Comparison of ENCODE assay signal across 31 cellular contexts in genomic region chr3:52032702-52033408, GRCh38. TPM values are rescaled to one million over a fixed set of nuclear protein-coding genes. Genes with fewer than 3 reads are reported as not detected.
DNase-seq lines count a peak whose midpoint lies in the region; ATAC-seq, FAIRE-seq and TF ChIP-seq lines count a peak whose summit lies in the region.
"Had no signal": no experiment of that assay in that cellular context is flagged by ENCODE, and none has a peak within 500 bp of the region (broad histone marks: within the 10 kb centered on the region; RNA-seq: fewer than 3 reads in every experiment).

No MANE protein-coding gene starts in this region.

- TF ChIP-seq POLR2A in HepG2 (IDR thresholded peaks at IDR 0.05; ENCODE audit: insufficient read depth in 1 of 2, low read depth in 2 of 2, low read length in 2 of 2) (no peak), right lobe of liver (IDR thresholded peaks at IDR 0.05) (no peak)

- no peaks in the 10 kb centered on the region for H3K9me3 ChIP-seq in HepG2 (ENCODE audit: low read length)
- no peaks in the 10 kb centered on the region for H3K9me3 ChIP-seq in right lobe of liver
- H3K9me3 ChIP-seq: gastroesophageal sphincter, thyroid gland, vagina had no signal

- TF ChIP-seq EP300 in HepG2 (IDR thresholded peaks at IDR 0.05; ENCODE audit: low read depth in 2 of 2, low read length in 2 of 2), result no peak
- no peak for TF ChIP-seq EP300 in HepG2 (CRISPR knock-in tag; IDR thresholded peaks at IDR 0.05; ENCODE audit: borderline replicate concordance)

- no peak overlapping the region for H3K4ac ChIP-seq in mesendoderm (ENCODE audit: low read depth, low read length)

- peak overlapping the region; percentile 78 for H3K4me2 ChIP-seq in HepG2 (ENCODE audit: low read depth, low read length)
- H3K4me2 ChIP-seq in mesendoderm (ENCODE audit: low read length), result no peak overlapping the region

- no peak overlapping the region for H2AK5ac ChIP-seq in mesendoderm (ENCODE audit: low read length)

- in situ Hi-C loops in HepG2 (cut with HindIII; ENCODE audit: extremely low pct_ligation_motif_present, low pct_unique_long_range_greater_than_20kb), result no loop called here

- no peak overlapping the region for H2AFZ ChIP-seq in HepG2 (ENCODE audit: low read length)

- H4K20me1 ChIP-seq in HepG2 (ENCODE audit: insufficient read depth, low read length), result no peaks in the 10 kb centered on the region

- H3K9ac ChIP-seq in HepG2 (ENCODE audit: insufficient read depth, low read depth, low read length) (peak overlapping the region; percentile 19; the same call in 1 of the 2 replicates), mesendoderm (ENCODE audit: low read length) (no peak overlapping the region)

- H3K4me1 ChIP-seq in HepG2 (ENCODE audit: insufficient read depth, low read length) (peaks cover 88% of the 10 kb centered on the region), right lobe of liver (peaks cover 0 to 6% (median 0%) of the 10 kb centered on the region in 4 donors), mesendoderm (ENCODE audit: control insufficient read depth, low read depth, low read length) (no peaks in the 10 kb centered on the region)
- H3K4me1 ChIP-seq: gastroesophageal sphincter had no signal

- H3K27me3 ChIP-seq in HepG2 (ENCODE audit: control insufficient read depth in 1 of 2, insufficient read depth in 2 of 2, low read length in 2 of 2), result 0 out of 5 replicates have a peak, but pooled peaks cover 0 to 1% of the 10 kb centered on the region in 2 experiments
- H3K27me3 ChIP-seq in right lobe of liver, result no peaks in the 10 kb centered on the region
- H3K27me3 ChIP-seq in mesendoderm (ENCODE audit: insufficient read depth, low read length, poor library complexity), result no peaks in the 10 kb centered on the region
- H3K27me3 ChIP-seq: brain microvascular endothelial cell, gastroesophageal sphincter, thyroid gland, vagina had no signal

- H3K4me3 ChIP-seq in HepG2 (replicated peaks in 1 of 3; ENCODE audit: insufficient read depth in 1 of 3, low read depth in 2 of 3, low read length in 3 of 3), result peak overlapping the region in 2 of 3 experiments; percentile 19 to 36; a peak in 2 of 6 replicates
- H3K4me3 ChIP-seq in right lobe of liver, result no peak overlapping the region
- H3K4me3 ChIP-seq in mesendoderm (ENCODE audit: low read length), result no peak overlapping the region
- H3K4me3 ChIP-seq: gastroesophageal sphincter, thyroid gland, vagina had no signal

- no peak overlapping the region for H4K8ac ChIP-seq in mesendoderm (ENCODE audit: low read depth, low read length)

- DNase-seq in HepG2 (ENCODE audit: low spot score) (no peak), right lobe of liver (no peak), mesendoderm (no peak), NCI-H2171 treated with DMSO at 0.1 percent for 48 hours (lab: John Stamatoyannopoulos, UW) (no peak)
- DNase-seq: ACHN; activated CD8-positive, alpha-beta memory T cell treated with anti-CD3 and anti-CD28 coated beads, Interleukin-2, amount 50 U/mL, for 48 hours; activated CD8-positive, alpha-beta T cell treated with anti-CD3 and anti-CD28 coated beads for 36 hours; activated naive CD4-positive, alpha-beta T cell treated with anti-CD3 and anti-CD28 coated beads, Interleukin-2, amount 50 U/mL, for 16 hours; brain microvascular endothelial cell; CD8-positive, alpha-beta memory T cell; effector CD4-positive, alpha-beta T cell; HCEC 1CT; immature natural killer cell; Kasumi-1; mesenchymal stem cell; NCI-H1417; NCI-H2081 treated with DMSO at 0.1 percent for 48 hours; NCI-H226; NCI-H774; RPMI8226; stimulated activated CD4-positive, alpha-beta T cell treated with anti-CD3 and anti-CD28 coated beads, Interleukin-12 subunit alpha, Interleukin-12 subunit beta, amount 100 ng/mL, for 4 hours; stimulated activated CD4-positive, alpha-beta T cell treated with anti-CD3 and anti-CD28 coated beads, Interleukin-2, amount 100 ng/mL, for 48 hours; stimulated activated naive CD8-positive, alpha-beta T cell treated with anti-CD3 and anti-CD28 coated beads, Interleukin-15, amount 100 ng/mL, for 72 hours had no signal

- FAIRE-seq in HepG2 (lab: Jason Lieb, UNC), result no peak
- FAIRE-seq: GM12892 had no signal

- no peak overlapping the region for H2BK5ac ChIP-seq in mesendoderm (ENCODE audit: low read length)

- H3K79me2 ChIP-seq in HepG2 (ENCODE audit: insufficient read depth, low read length) (no peaks in the 10 kb centered on the region), mesendoderm (ENCODE audit: control insufficient read depth, insufficient read depth, low read length) (no peaks in the 10 kb centered on the region)

- BruUV-seq in HepG2 (replicated peaks; lab: Mats Ljungman, UMichigan), result no TSS peak

- H4K5ac ChIP-seq in mesendoderm (ENCODE audit: low read length), result no peak overlapping the region

- no peak overlapping the region for H2BK120ac ChIP-seq in mesendoderm (ENCODE audit: low read depth, low read length)

- TF ChIP-seq CTCF in HepG2 (CRISPR knock-in tag; IDR thresholded peaks at IDR 0.05) (no peak), right lobe of liver (IDR thresholded peaks at IDR 0.05) (no peak)

- ATAC-seq in HepG2 (peak; percentile 49), right lobe of liver (no peak), GM19035 (IDR thresholded peaks at IDR 0.05; ENCODE audit: unreplicated experiment) (no peak), HG03135 (IDR thresholded peaks at IDR 0.05; ENCODE audit: unreplicated experiment) (no peak), HG03571 (IDR thresholded peaks at IDR 0.05; ENCODE audit: unreplicated experiment) (no peak)
- ATAC-seq: activated CD8-positive, alpha-beta T cell treated with anti-CD3 and anti-CD28 coated beads for 36 hours; gastroesophageal sphincter; stimulated activated naive CD8-positive, alpha-beta T cell treated with anti-CD3 and anti-CD28 coated beads, Interleukin-15, amount 100 ng/mL, for 72 hours had no signal

- WGBS in HepG2 (ENCODE audit: low lambda C conversion rate), result 13% methylated on average over 5 of the region's 11 CpGs
- 100% methylated on average over 1 of the region's 11 CpGs for WGBS in right lobe of liver (ENCODE audit: insufficient coverage, low coverage, low lambda C conversion rate, missing lambda C conversion rate)
- no CpG with 5 or more reads among the region's 11 CpGs for WGBS in mesendoderm (ENCODE audit: extremely low coverage, insufficient coverage, low lambda C conversion rate)

- no peak overlapping the region for H3K23ac ChIP-seq in mesendoderm (ENCODE audit: low read length)

- H3K27ac ChIP-seq in HepG2 (ENCODE audit: extremely low read length, insufficient read depth, low read length) (peak overlapping the region; percentile 16), right lobe of liver (no peak overlapping the region), cingulate gyrus (ENCODE audit: low read depth, low read length) (peak overlapping the region; percentile 89), mesendoderm (ENCODE audit: low read depth, low read length) (no peak overlapping the region)
- H3K27ac ChIP-seq: brain microvascular endothelial cell, gastroesophageal sphincter, thyroid gland, vagina had no signal

- H3K36me3 ChIP-seq in HepG2 (replicated peaks in 1 of 2; ENCODE audit: control insufficient read depth in 1 of 2, insufficient read depth in 2 of 2, low read length in 2 of 2), result no peaks in the 10 kb centered on the region
- H3K36me3 ChIP-seq in right lobe of liver, result no peaks in the 10 kb centered on the region
- H3K36me3 ChIP-seq in mesendoderm (ENCODE audit: control insufficient read depth, insufficient read depth, low read length), result no peaks in the 10 kb centered on the region
- H3K36me3 ChIP-seq: brain microvascular endothelial cell, gastroesophageal sphincter, thyroid gland, vagina had no signal

- no peaks in the 10 kb centered on the region for H3K79me1 ChIP-seq in mesendoderm (ENCODE audit: low read length)

- POLR2A ChIA-PET in HepG2 (lab: Yijun Ruan, JAX), result interaction anchor here (0.6 to 1.8 kb wide), 5 partner anchors 14 to 50 kb away, joined by 3 to 7 read pairs (median 4); partner anchors contain the start of genes ACY1 and RPL29

- no peak overlapping the region for H2BK15ac ChIP-seq in mesendoderm (replicated peaks; ENCODE audit: low read depth)

- TF ChIP-seq RAD21 in HepG2 (CRISPR knock-in tag; IDR thresholded peaks at IDR 0.05), result no peak

- H3K56ac ChIP-seq in mesendoderm (ENCODE audit: low read length), result peak overlapping the region; percentile 15

- intact Hi-C loops in HepG2 (cut with micrococcal nuclease; ENCODE audit: unreplicated experiment) (no loop called here), right lobe of liver (cut with DNase I) (no loop called here)

- H3K18ac ChIP-seq in mesendoderm (ENCODE audit: low read length), result no peak overlapping the region

- CTCF ChIA-PET in HepG2 (lab: Yijun Ruan, JAX; ENCODE audit: low intra/inter-chr PET ratio, low total read pairs), result no interaction called here

RNA-seq across cellular contexts. Expression of gene DUSP7, which starts 23.5 kb away (rescaled TPM):
- total RNA-seq in HepG2 (2016; rRNA removed; fragmentation: Illumina TruSeq; extraction: Trizol) (6.6 and 7.3 TPM in 2 replicates), right lobe of liver (1 to 10 TPM; 3.0 to 4.2 (median 3.5) TPM)
- total RNA-seq in HepG2 (2016; cell fraction: cytosol; rRNA removed; fragmentation: Illumina TruSeq; extraction: Trizol; ENCODE audit: low read depth), result 4.7 and 5.1 TPM in 2 replicates
- total RNA-seq in HepG2 (2016; cell fraction: insoluble cytoplasmic fraction; rRNA removed; fragmentation: Illumina TruSeq; extraction: Trizol), result 5.1 and 7.0 TPM in 2 replicates
- total RNA-seq in HepG2 (2016; cell fraction: membrane; rRNA removed; fragmentation: Illumina TruSeq; extraction: Trizol), result 14.7 and 15.2 TPM in 2 replicates
- total RNA-seq in HepG2 (2016; cell fraction: nucleus; rRNA removed; fragmentation: Illumina TruSeq; extraction: Trizol), result 4.6 and 4.7 TPM in 2 replicates
- 8.7 and 8.8 TPM in 2 replicates for polyA plus RNA-seq in HepG2 (2011; rRNA removed)
- polyA plus RNA-seq in HepG2 (2011; cell fraction: cytosol; rRNA removed), result 8.3 and 10.5 TPM in 2 replicates
- polyA plus RNA-seq in HepG2 (2011; cell fraction: nucleus; rRNA removed), result 5.7 and 6.3 TPM in 2 replicates
- 2.9 and 3.4 TPM in 2 replicates for polyA plus RNA-seq in HepG2 (2012)
- 7.5 and 8.7 TPM in 2 replicates for polyA plus RNA-seq in HepG2 (2016; cell fraction: cytosol; fragmentation: Illumina TruSeq; extraction: Trizol; ENCODE audit: low read depth)
- 9.3 and 11.6 TPM in 2 replicates for polyA plus RNA-seq in HepG2 (2016; cell fraction: insoluble cytoplasmic fraction; fragmentation: Illumina TruSeq; extraction: Trizol; ENCODE audit: low read depth)
- polyA plus RNA-seq in HepG2 (2016; cell fraction: membrane; fragmentation: Illumina TruSeq; extraction: Trizol; ENCODE audit: low read depth), result 15.7 and 19.4 TPM in 2 replicates
- 7.9 and 8.3 TPM in 2 replicates for polyA plus RNA-seq in HepG2 (2016; cell fraction: nucleus; fragmentation: Illumina TruSeq; extraction: Trizol; ENCODE audit: insufficient read depth, low read depth)
- polyA minus RNA-seq in HepG2 (2011; rRNA and poly(A)+ RNA removed; ENCODE audit: low replicate concordance), result 31.6 and 87.2 TPM in 2 replicates
- 8.1 and 9.1 TPM in 2 replicates for polyA minus RNA-seq in HepG2 (2011; cell fraction: cytosol; rRNA and poly(A)+ RNA removed)
- 4.6 and 5.6 TPM in 2 replicates for polyA minus RNA-seq in HepG2 (2011; cell fraction: nucleus; rRNA and poly(A)+ RNA removed)
- 13.1 TPM for polyA plus RNA-seq in mesendoderm (2013, experiment 1 of 2)
- polyA plus RNA-seq in mesendoderm (2013, experiment 2 of 2), result 13.9 TPM

RNA-seq across cellular contexts. Expression of gene RPL29, which starts 37.2 kb away (rescaled TPM):
- total RNA-seq in HepG2 (2016; rRNA removed; fragmentation: Illumina TruSeq; extraction: Trizol) (1,348 and 1,507 TPM in 2 replicates), right lobe of liver (100 to 1,000 TPM; 396 to 971 (median 447) TPM)
- total RNA-seq in HepG2 (2016; cell fraction: cytosol; rRNA removed; fragmentation: Illumina TruSeq; extraction: Trizol; ENCODE audit: low read depth), result 2,410 and 2,561 TPM in 2 replicates
- 1,336 and 1,557 TPM in 2 replicates for total RNA-seq in HepG2 (2016; cell fraction: insoluble cytoplasmic fraction; rRNA removed; fragmentation: Illumina TruSeq; extraction: Trizol)
- 3,125 and 3,259 TPM in 2 replicates for total RNA-seq in HepG2 (2016; cell fraction: membrane; rRNA removed; fragmentation: Illumina TruSeq; extraction: Trizol)
- total RNA-seq in HepG2 (2016; cell fraction: nucleus; rRNA removed; fragmentation: Illumina TruSeq; extraction: Trizol), result 561 and 582 TPM in 2 replicates
- polyA plus RNA-seq in HepG2 (2011; rRNA removed), result 2,212 and 2,263 TPM in 2 replicates
- polyA plus RNA-seq in HepG2 (2011; cell fraction: cytosol; rRNA removed), result 3,529 and 3,773 TPM in 2 replicates
- polyA plus RNA-seq in HepG2 (2011; cell fraction: nucleus; rRNA removed), result 1,156 and 1,364 TPM in 2 replicates
- 2,468 and 3,197 TPM in 2 replicates for polyA plus RNA-seq in HepG2 (2012)
- 3,334 and 3,729 TPM in 2 replicates for polyA plus RNA-seq in HepG2 (2016; cell fraction: cytosol; fragmentation: Illumina TruSeq; extraction: Trizol; ENCODE audit: low read depth)
- 2,145 and 2,237 TPM in 2 replicates for polyA plus RNA-seq in HepG2 (2016; cell fraction: insoluble cytoplasmic fraction; fragmentation: Illumina TruSeq; extraction: Trizol; ENCODE audit: low read depth)
- 4,346 and 4,410 TPM in 2 replicates for polyA plus RNA-seq in HepG2 (2016; cell fraction: membrane; fragmentation: Illumina TruSeq; extraction: Trizol; ENCODE audit: low read depth)
- polyA plus RNA-seq in HepG2 (2016; cell fraction: nucleus; fragmentation: Illumina TruSeq; extraction: Trizol; ENCODE audit: insufficient read depth, low read depth), result 1,173 and 1,267 TPM in 2 replicates
- 1,196 and 1,308 TPM in 2 replicates for polyA minus RNA-seq in HepG2 (2011; rRNA and poly(A)+ RNA removed; ENCODE audit: low replicate concordance)
- polyA minus RNA-seq in HepG2 (2011; cell fraction: cytosol; rRNA and poly(A)+ RNA removed), result 819 and 837 TPM in 2 replicates
- polyA minus RNA-seq in HepG2 (2011; cell fraction: nucleus; rRNA and poly(A)+ RNA removed), result 324 and 432 TPM in 2 replicates
- polyA plus RNA-seq in mesendoderm (2013, experiment 1 of 2), result 2,106 TPM
- 2,168 TPM for polyA plus RNA-seq in mesendoderm (2013, experiment 2 of 2)

RNA-seq across cellular contexts. Expression of gene ACY1, which starts 49.5 kb away (rescaled TPM):
- 112 and 113 TPM in 2 replicates for total RNA-seq in HepG2 (2016; rRNA removed; fragmentation: Illumina TruSeq; extraction: Trizol)
- total RNA-seq in HepG2 (2016; cell fraction: cytosol; rRNA removed; fragmentation: Illumina TruSeq; extraction: Trizol; ENCODE audit: low read depth), result 24.7 and 29.0 TPM in 2 replicates
- 100 and 107 TPM in 2 replicates for total RNA-seq in HepG2 (2016; cell fraction: insoluble cytoplasmic fraction; rRNA removed; fragmentation: Illumina TruSeq; extraction: Trizol)
- 29.7 and 29.8 TPM in 2 replicates for total RNA-seq in HepG2 (2016; cell fraction: membrane; rRNA removed; fragmentation: Illumina TruSeq; extraction: Trizol)
- total RNA-seq in HepG2 (2016; cell fraction: nucleus; rRNA removed; fragmentation: Illumina TruSeq; extraction: Trizol), result 46.2 and 55.9 TPM in 2 replicates
- polyA plus RNA-seq in HepG2 (2011; rRNA removed), result 162 and 166 TPM in 2 replicates
- polyA plus RNA-seq in HepG2 (2011; cell fraction: cytosol; rRNA removed), result 122 and 222 TPM in 2 replicates
- 380 and 387 TPM in 2 replicates for polyA plus RNA-seq in HepG2 (2011; cell fraction: nucleus; rRNA removed)
- 89.1 and 116 TPM in 2 replicates for polyA plus RNA-seq in HepG2 (2012)
- 18.6 and 25.0 TPM in 2 replicates for polyA plus RNA-seq in HepG2 (2016; cell fraction: cytosol; fragmentation: Illumina TruSeq; extraction: Trizol; ENCODE audit: low read depth)
- 101 and 119 TPM in 2 replicates for polyA plus RNA-seq in HepG2 (2016; cell fraction: insoluble cytoplasmic fraction; fragmentation: Illumina TruSeq; extraction: Trizol; ENCODE audit: low read depth)
- polyA plus RNA-seq in HepG2 (2016; cell fraction: membrane; fragmentation: Illumina TruSeq; extraction: Trizol; ENCODE audit: low read depth), result 26.8 and 28.5 TPM in 2 replicates
- polyA plus RNA-seq in HepG2 (2016; cell fraction: nucleus; fragmentation: Illumina TruSeq; extraction: Trizol; ENCODE audit: insufficient read depth, low read depth), result 112 and 117 TPM in 2 replicates
- 110 and 460 TPM in 2 replicates for polyA minus RNA-seq in HepG2 (2011; rRNA and poly(A)+ RNA removed; ENCODE audit: low replicate concordance)
- polyA minus RNA-seq in HepG2 (2011; cell fraction: cytosol; rRNA and poly(A)+ RNA removed), result 133 and 142 TPM in 2 replicates
- polyA minus RNA-seq in HepG2 (2011; cell fraction: nucleus; rRNA and poly(A)+ RNA removed), result 75.1 and 77.0 TPM in 2 replicates
- total RNA-seq in right lobe of liver, result 100 to 1,000 TPM; 223 to 479 (median 297) TPM
- polyA plus RNA-seq in mesendoderm (2013, experiment 1 of 2), result 28.2 TPM
- 25.1 TPM for polyA plus RNA-seq in mesendoderm (2013, experiment 2 of 2)

RNA-seq across cellular contexts. Expression of gene ABHD14A, which starts 58.0 kb away (rescaled TPM):
- total RNA-seq in HepG2 (2016; rRNA removed; fragmentation: Illumina TruSeq; extraction: Trizol), result 12.3 and 29.5 TPM in 2 replicates
- total RNA-seq in HepG2 (2016; cell fraction: cytosol; rRNA removed; fragmentation: Illumina TruSeq; extraction: Trizol; ENCODE audit: low read depth), result 29.8 and 42.0 TPM in 2 replicates
- total RNA-seq in HepG2 (2016; cell fraction: insoluble cytoplasmic fraction; rRNA removed; fragmentation: Illumina TruSeq; extraction: Trizol), result 13.9 and 25.2 TPM in 2 replicates
- total RNA-seq in HepG2 (2016; cell fraction: membrane; rRNA removed; fragmentation: Illumina TruSeq; extraction: Trizol), result 28.5 and 40.2 TPM in 2 replicates
- 14.6 and 20.6 TPM in 2 replicates for total RNA-seq in HepG2 (2016; cell fraction: nucleus; rRNA removed; fragmentation: Illumina TruSeq; extraction: Trizol)
- polyA plus RNA-seq in HepG2 (2011; rRNA removed), result 46.9 and 53.9 TPM in 2 replicates
- polyA plus RNA-seq in HepG2 (2011; cell fraction: cytosol; rRNA removed), result 62.7 and 81.3 TPM in 2 replicates
- polyA plus RNA-seq in HepG2 (2011; cell fraction: nucleus; rRNA removed), result 21.1 and 27.5 TPM in 2 replicates
- 15.4 and 26.5 TPM in 2 replicates for polyA plus RNA-seq in HepG2 (2012)
- polyA plus RNA-seq in HepG2 (2016; cell fraction: cytosol; fragmentation: Illumina TruSeq; extraction: Trizol; ENCODE audit: low read depth), result 43.5 and 57.3 TPM in 2 replicates
- 16.4 and 20.9 TPM in 2 replicates for polyA plus RNA-seq in HepG2 (2016; cell fraction: insoluble cytoplasmic fraction; fragmentation: Illumina TruSeq; extraction: Trizol; ENCODE audit: low read depth)
- 38.0 and 46.5 TPM in 2 replicates for polyA plus RNA-seq in HepG2 (2016; cell fraction: membrane; fragmentation: Illumina TruSeq; extraction: Trizol; ENCODE audit: low read depth)
- 40.2 and 40.9 TPM in 2 replicates for polyA plus RNA-seq in HepG2 (2016; cell fraction: nucleus; fragmentation: Illumina TruSeq; extraction: Trizol; ENCODE audit: insufficient read depth, low read depth)
- polyA minus RNA-seq in HepG2 (2011; rRNA and poly(A)+ RNA removed; ENCODE audit: low replicate concordance), result 36.2 and 41.1 TPM in 2 replicates
- 12.3 and 12.7 TPM in 2 replicates for polyA minus RNA-seq in HepG2 (2011; cell fraction: cytosol; rRNA and poly(A)+ RNA removed)
- 2.2 and 3.2 TPM in 2 replicates for polyA minus RNA-seq in HepG2 (2011; cell fraction: nucleus; rRNA and poly(A)+ RNA removed)
- total RNA-seq in right lobe of liver, result 10 to 100 TPM in 4 of 6 experiments, 1 to 10 TPM in 2; 8.3 to 22.2 (median 15.1) TPM
- 2.6 TPM for polyA plus RNA-seq in mesendoderm (2013, experiment 1 of 2)
- 2.4 TPM for polyA plus RNA-seq in mesendoderm (2013, experiment 2 of 2)

RNA-seq across cellular contexts. Expression of gene ABHD14B, which starts 59.0 kb away (rescaled TPM):
- total RNA-seq in HepG2 (2016; rRNA removed; fragmentation: Illumina TruSeq; extraction: Trizol), result 40.4 and 44.4 TPM in 2 replicates
- 13.6 and 18.3 TPM in 2 replicates for total RNA-seq in HepG2 (2016; cell fraction: cytosol; rRNA removed; fragmentation: Illumina TruSeq; extraction: Trizol; ENCODE audit: low read depth)
- total RNA-seq in HepG2 (2016; cell fraction: insoluble cytoplasmic fraction; rRNA removed; fragmentation: Illumina TruSeq; extraction: Trizol), result 39.5 and 45.7 TPM in 2 replicates
- total RNA-seq in HepG2 (2016; cell fraction: membrane; rRNA removed; fragmentation: Illumina TruSeq; extraction: Trizol), result 31.7 and 38.5 TPM in 2 replicates
- 23.4 and 24.3 TPM in 2 replicates for total RNA-seq in HepG2 (2016; cell fraction: nucleus; rRNA removed; fragmentation: Illumina TruSeq; extraction: Trizol)
- polyA plus RNA-seq in HepG2 (2011; rRNA removed), result 102 and 108 TPM in 2 replicates
- polyA plus RNA-seq in HepG2 (2011; cell fraction: cytosol; rRNA removed), result 95.9 and 104 TPM in 2 replicates
- polyA plus RNA-seq in HepG2 (2011; cell fraction: nucleus; rRNA removed), result 69.4 and 73.2 TPM in 2 replicates
- polyA plus RNA-seq in HepG2 (2012), result 40.5 and 57.0 TPM in 2 replicates
- polyA plus RNA-seq in HepG2 (2016; cell fraction: cytosol; fragmentation: Illumina TruSeq; extraction: Trizol; ENCODE audit: low read depth), result 22.6 and 24.5 TPM in 2 replicates
- 68.7 and 73.5 TPM in 2 replicates for polyA plus RNA-seq in HepG2 (2016; cell fraction: insoluble cytoplasmic fraction; fragmentation: Illumina TruSeq; extraction: Trizol; ENCODE audit: low read depth)
- 44.0 and 45.5 TPM in 2 replicates for polyA plus RNA-seq in HepG2 (2016; cell fraction: membrane; fragmentation: Illumina TruSeq; extraction: Trizol; ENCODE audit: low read depth)
- polyA plus RNA-seq in HepG2 (2016; cell fraction: nucleus; fragmentation: Illumina TruSeq; extraction: Trizol; ENCODE audit: insufficient read depth, low read depth), result 59.0 and 60.0 TPM in 2 replicates
- 111 and 118 TPM in 2 replicates for polyA minus RNA-seq in HepG2 (2011; rRNA and poly(A)+ RNA removed; ENCODE audit: low replicate concordance)
- polyA minus RNA-seq in HepG2 (2011; cell fraction: cytosol; rRNA and poly(A)+ RNA removed), result 32.2 and 37.7 TPM in 2 replicates
- polyA minus RNA-seq in HepG2 (2011; cell fraction: nucleus; rRNA and poly(A)+ RNA removed), result 17.9 and 25.7 TPM in 2 replicates
- 100 to 1,000 TPM in 4 of 6 experiments, 10 to 100 TPM in 2; 62.9 to 126 (median 109) TPM for total RNA-seq in right lobe of liver
- polyA plus RNA-seq in mesendoderm (2013, experiment 1 of 2), result 2.8 TPM
- 2.6 TPM for polyA plus RNA-seq in mesendoderm (2013, experiment 2 of 2)

Comparison
In these comparisons a context has a peak if more than half of its experiments do, and no peak if none do; other contexts are left out.
1. H3K27ac ChIP-seq: peak in HepG2 (single experiment) and cingulate gyrus (single experiment); none in right lobe of liver (0 of 3) and mesendoderm (single experiment).
2. H3K4me3 ChIP-seq: peak in HepG2 (2 of 3); none in right lobe of liver (0 of 3) and mesendoderm (single experiment).